ENCODE assay signal across 7 cellular contexts in the genomic region with DNA sequence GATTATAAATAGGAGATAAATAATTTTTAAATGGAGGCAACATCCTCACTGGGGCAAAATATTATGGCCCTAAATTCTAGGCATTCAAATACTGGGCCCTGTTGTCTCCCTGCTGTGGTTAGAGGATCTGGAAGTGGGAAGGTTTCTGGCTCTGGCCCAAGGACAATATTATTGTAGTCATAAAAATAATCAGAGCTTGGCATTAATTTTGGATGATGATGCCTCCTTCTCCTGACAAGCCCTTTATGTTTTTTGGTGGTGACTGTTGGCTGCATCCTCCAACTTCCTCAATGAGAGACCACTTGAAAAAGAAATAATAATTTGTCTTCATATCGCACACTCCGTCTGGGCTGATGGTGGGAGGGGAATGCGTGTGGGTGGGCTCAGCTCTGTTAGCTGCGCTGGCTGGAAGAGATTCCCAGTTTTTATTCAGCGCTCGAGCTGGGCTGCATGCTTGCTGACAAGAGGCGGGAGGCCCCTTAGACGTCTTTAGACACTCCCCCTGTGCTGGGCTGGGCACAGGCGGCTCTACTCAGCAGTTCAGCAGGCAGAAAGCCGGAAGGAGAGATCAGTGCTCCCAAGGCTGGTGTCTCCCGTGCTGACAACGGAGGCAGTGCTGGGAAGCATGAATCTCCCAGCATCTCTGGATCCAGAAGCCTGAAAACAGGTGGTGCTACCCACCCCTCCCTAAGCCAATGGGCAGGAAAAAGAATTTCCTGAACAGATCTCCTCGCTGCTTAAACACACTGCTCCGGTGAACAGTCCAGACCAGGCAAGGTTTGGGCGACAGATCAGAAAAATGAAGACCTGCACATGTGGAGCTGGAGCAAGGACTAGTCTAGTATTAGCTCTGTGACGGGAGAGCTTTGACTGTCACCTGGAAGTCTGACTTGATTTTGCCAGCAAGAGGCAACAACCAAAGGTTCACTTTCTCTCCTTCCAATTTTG.
DNase-seq lines count a peak whose midpoint lies in the region; ATAC-seq and TF ChIP-seq lines count a peak whose summit lies in the region.

No MANE protein-coding gene starts in this region.

- H3K4me1 ChIP-seq in hepatocyte (ENCODE audit: insufficient read depth) (peaks cover 8% of the 10 kb centered on the region), smooth muscle cell (ENCODE audit: low read depth) (peaks cover 7% of the 10 kb centered on the region)

- no peak overlapping the region for H3K4me3 Mint-ChIP-seq in WTC11

- H3K27ac ChIP-seq in hepatocyte = no peak overlapping the region
- H3K27ac ChIP-seq in smooth muscle cell (ENCODE audit: low read depth) = no peak overlapping the region

- no peaks in the 10 kb centered on the region for H3K27me3 ChIP-seq in hepatocyte
- peaks cover 13% of the 10 kb centered on the region for H3K27me3 ChIP-seq in smooth muscle cell (ENCODE audit: low read depth)

- DNase-seq in NCI-H1092 treated with DMSO at 0.1 percent for 48 hours (lab: John Stamatoyannopoulos, UW) (peak; percentile 83), WTC11 (ENCODE audit: low spot score) (peak; percentile 41), hepatocyte (ENCODE audit: low spot score) (peak; percentile 80), smooth muscle cell (lab: John Stamatoyannopoulos, UW; ENCODE audit: unreplicated experiment) (no peak), cortex of kidney (lab: John Stamatoyannopoulos, UW) (no peak), RKO (ENCODE audit: low spot score) (no peak)
- DNase-seq in stimulated activated naive CD8-positive, alpha-beta T cell treated with anti-CD3 and anti-CD28 coated beads, Interleukin-15, Interleukin-2, amounts not matched to agents 100 U/mL and 50 U/mL, for 24 hours = no peak

- H3K4me3 ChIP-seq in hepatocyte (no peak overlapping the region), smooth muscle cell (peak overlapping the region; percentile 26)

- TF ChIP-seq CTCF in WTC11 (IDR thresholded peaks at IDR 0.05) (no peak), hepatocyte (IDR thresholded peaks at IDR 0.05; ENCODE audit: poor library complexity) (no peak), smooth muscle cell (IDR thresholded peaks at IDR 0.05; ENCODE audit: borderline replicate concordance, insufficient read depth, poor library complexity, severe bottlenecking) (no peak)

- CTCF ChIA-PET in WTC11 (lab: Charles Lee) = interaction anchor here (1.1 to 2.6 kb wide), 2 partner anchors 14 to 53 kb away, joined by 4 to 18 read pairs; no protein-coding TSS in a partner anchor

- peaks cover 30% of the 10 kb centered on the region for H3K27me3 Mint-ChIP-seq in WTC11 (ENCODE audit: low read depth)

- 29% methylated on average over 16 of the region's 16 CpGs for WGBS in hepatocyte (ENCODE audit: low lambda C conversion rate, missing lambda C conversion rate)
- 35% methylated on average over 16 of the region's 16 CpGs for WGBS in smooth muscle cell (ENCODE audit: low lambda C conversion rate)

- no peaks in the 10 kb centered on the region for H3K9me2 ChIP-seq in hepatocyte (replicated peaks; ENCODE audit: insufficient read depth)

- POLR2A ChIA-PET in WTC11 (lab: Charles Lee) = no interaction called here

- H3K79me2 ChIP-seq in hepatocyte = no peaks in the 10 kb centered on the region
- no peaks in the 10 kb centered on the region for H3K79me2 ChIP-seq in smooth muscle cell (ENCODE audit: low read depth)

- H4K20me1 ChIP-seq in hepatocyte (ENCODE audit: insufficient read depth, poor library complexity, severe bottlenecking) (no peaks in the 10 kb centered on the region), smooth muscle cell (ENCODE audit: low read depth) (no peaks in the 10 kb centered on the region)

- no peaks in the 10 kb centered on the region for H3K36me3 ChIP-seq in hepatocyte (replicated peaks; ENCODE audit: insufficient read depth, low read depth)
- no peaks in the 10 kb centered on the region for H3K36me3 ChIP-seq in smooth muscle cell (ENCODE audit: low read depth)

- H3F3A ChIP-seq in smooth muscle cell (ENCODE audit: low read depth) = no peaks in the 10 kb centered on the region

- peaks cover 21% of the 10 kb centered on the region for H3K4me1 Mint-ChIP-seq in WTC11

- no peak overlapping the region for H2AFZ ChIP-seq in hepatocyte
- H2AFZ ChIP-seq in smooth muscle cell (ENCODE audit: low read depth) = no peak overlapping the region

- H3K4me2 ChIP-seq in hepatocyte (peak overlapping the region; percentile 69), smooth muscle cell (peak overlapping the region; percentile 69)

- no peaks in the 10 kb centered on the region for H3K9me3 ChIP-seq in hepatocyte (ENCODE audit: low read depth)
- H3K9me3 ChIP-seq in smooth muscle cell (replicated peaks; ENCODE audit: low read depth) = no peaks in the 10 kb centered on the region

- H3K9ac ChIP-seq in smooth muscle cell (ENCODE audit: low read depth) = no peak overlapping the region

- no peak overlapping the region for H3K27ac Mint-ChIP-seq in WTC11

- no peaks in the 10 kb centered on the region for H3K36me3 Mint-ChIP-seq in WTC11

- no peaks in the 10 kb centered on the region for H3K9me3 Mint-ChIP-seq in WTC11

- peak; percentile 93 for ATAC-seq in WTC11
- no peak for ATAC-seq in stimulated activated naive CD8-positive, alpha-beta T cell treated with anti-CD3 and anti-CD28 coated beads, Interleukin-15, Interleukin-2, amounts not matched to agents 100 U/mL and 50 U/mL, for 24 hours

TF ChIP-seq in WTC11, 78 proteins besides CTCF, POLR2A, EP300 and RAD21 (continues in another document):
- no peak for TF ChIP-seq ARID4B (CRISPR knock-in tag; IDR thresholded peaks at IDR 0.05; ENCODE audit: borderline replicate concordance)
- TF ChIP-seq PRRX2 (CRISPR knock-in tag; IDR thresholded peaks at IDR 0.05) = no peak
- TF ChIP-seq AFF4 (CRISPR knock-in tag; IDR thresholded peaks at IDR 0.05; ENCODE audit: borderline replicate concordance) = no peak
- TF ChIP-seq, protein P1, sequence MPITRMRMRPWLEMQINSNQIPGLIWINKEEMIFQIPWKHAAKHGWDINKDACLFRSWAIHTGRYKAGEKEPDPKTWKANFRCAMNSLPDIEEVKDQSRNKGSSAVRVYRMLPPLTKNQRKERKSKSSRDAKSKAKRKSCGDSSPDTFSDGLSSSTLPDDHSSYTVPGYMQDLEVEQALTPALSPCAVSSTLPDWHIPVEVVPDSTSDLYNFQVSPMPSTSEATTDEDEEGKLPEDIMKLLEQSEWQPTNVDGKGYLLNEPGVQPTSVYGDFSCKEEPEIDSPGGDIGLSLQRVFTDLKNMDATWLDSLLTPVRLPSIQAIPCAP (CRISPR knock-in tag; IDR thresholded peaks at IDR 0.05) = no peak
- TF ChIP-seq MYBL2 (CRISPR knock-in tag; IDR thresholded peaks at IDR 0.05) = no peak
- TF ChIP-seq ETV6 (CRISPR knock-in tag; IDR thresholded peaks at IDR 0.05) = no peak

Comparison
In these comparisons a context has a peak if more than half of its experiments do, and no peak if none do; other contexts are left out.
1. DNase-seq: peak in NCI-H1092 treated with DMSO at 0.1 percent for 48 hours (single experiment), WTC11 (single experiment) and hepatocyte (single experiment); none in smooth muscle cell (single experiment), stimulated activated naive CD8-positive, alpha-beta T cell treated with anti-CD3 and anti-CD28 coated beads, Interleukin-15, Interleukin-2, amounts not matched to agents 100 U/mL and 50 U/mL, for 24 hours (single experiment), cortex of kidney (single experiment) and RKO (single experiment).